Comparison of ENCODE assay signal across 8 cellular contexts in genomic region chr16:19179890-19180490, GRCh38. TPM values are rescaled to one million over a fixed set of nuclear protein-coding genes. Genes with fewer than 3 reads are reported as not detected.
DNase-seq lines count a peak whose midpoint lies in the region; ATAC-seq and TF ChIP-seq lines count a peak whose summit lies in the region.

No MANE protein-coding gene starts in this region.

- H3K4me3 ChIP-seq in DND-41 (ENCODE audit: low read depth in 1 of 2, low read length in 2 of 2) (no peak overlapping the region), endodermal cell (ENCODE audit: low read length) (no peak overlapping the region), tibial nerve (no peak overlapping the region)

- DNase-seq in DND-41 (peak; percentile 17), HS-27A (ENCODE audit: low read depth) (peak; percentile 22), SW480 (ENCODE audit: low spot score) (peak; percentile 26), endodermal cell (peak; percentile 84), midbrain (lab: John Stamatoyannopoulos, UW) (peak; percentile 33), tibial nerve (ENCODE audit: low spot score in 2 of 2) (peak in 1 of 2 donors; percentile 46), SHP77 treated with DMSO at 0.1 percent for 48 hours (lab: John Stamatoyannopoulos, UW) (no peak)

- H3K36me3 Mint-ChIP-seq in endodermal cell (ENCODE audit: low read depth): peaks cover 22% of the 10 kb centered on the region

- no peaks in the 10 kb centered on the region for H3K4me1 Mint-ChIP-seq in endodermal cell

- H3K36me3 ChIP-seq in DND-41 (ENCODE audit: insufficient read depth, low read length): no peaks in the 10 kb centered on the region
- peaks cover 66% of the 10 kb centered on the region for H3K36me3 ChIP-seq in endodermal cell (ENCODE audit: control insufficient read depth, insufficient read depth, low read length)
- no peaks in the 10 kb centered on the region for H3K36me3 ChIP-seq in tibial nerve

- no peaks in the 10 kb centered on the region for H3K9me3 Mint-ChIP-seq in endodermal cell

- H3K4me3 Mint-ChIP-seq in endodermal cell: no peak overlapping the region

- no peak for TF ChIP-seq POLR2A in tibial nerve (IDR thresholded peaks at IDR 0.05)

- H3K27me3 Mint-ChIP-seq in endodermal cell (ENCODE audit: insufficient read depth): no peaks in the 10 kb centered on the region

- peak in 1 of 2 donors; percentile 34 for TF ChIP-seq EP300 in tibial nerve (IDR thresholded peaks at IDR 0.05)

- TF ChIP-seq CTCF in DND-41 (IDR thresholded peaks at IDR 0.05; ENCODE audit: borderline replicate concordance, extremely low read depth, low read length, poor library complexity, severe bottlenecking) (peak; percentile 56), endodermal cell (conservative IDR thresholded peaks at IDR 0.05) (peak; percentile 95), tibial nerve (IDR thresholded peaks at IDR 0.05) (peak; percentile 47 to 61 (median 51))

- H3K4me1 ChIP-seq in DND-41 (ENCODE audit: insufficient read depth, low read length) (no peaks in the 10 kb centered on the region), endodermal cell (ENCODE audit: control insufficient read depth, insufficient read depth, low read length) (no peaks in the 10 kb centered on the region), tibial nerve (no peaks in the 10 kb centered on the region)

- no peak overlapping the region for H3K27ac Mint-ChIP-seq in endodermal cell

- no peak overlapping the region for H3K27ac ChIP-seq in DND-41 (ENCODE audit: low read length)
- H3K27ac ChIP-seq in endodermal cell (ENCODE audit: low read depth, low read length): no peak overlapping the region
- no peak overlapping the region for H3K27ac ChIP-seq in tibial nerve

- H3K4me2 ChIP-seq in DND-41 (ENCODE audit: insufficient read depth, low read length): no peak overlapping the region

- H2AFZ ChIP-seq in DND-41 (ENCODE audit: low read depth, low read length): no peak overlapping the region

- H3K27me3 ChIP-seq in DND-41 (ENCODE audit: insufficient read depth, low read length, poor library complexity) (no peaks in the 10 kb centered on the region), endodermal cell (ENCODE audit: control insufficient read depth, insufficient read depth, low read length, poor library complexity, severe bottlenecking) (no peaks in the 10 kb centered on the region), tibial nerve (no peaks in the 10 kb centered on the region)

- ATAC-seq in DND-41 (ENCODE audit: insufficient read depth, low read depth) (no peak), GM18909 (IDR thresholded peaks at IDR 0.05; ENCODE audit: poor library complexity, unreplicated experiment) (no peak)

- no peaks in the 10 kb centered on the region for H3K9me3 ChIP-seq in DND-41 (ENCODE audit: insufficient read depth, low read length, severe bottlenecking)
- no peaks in the 10 kb centered on the region for H3K9me3 ChIP-seq in endodermal cell (ENCODE audit: control insufficient read depth, low read length)
- H3K9me3 ChIP-seq in tibial nerve: no peaks in the 10 kb centered on the region

- H4K20me1 ChIP-seq in DND-41 (ENCODE audit: insufficient read depth, low read length): no peaks in the 10 kb centered on the region

- WGBS in endodermal cell (ENCODE audit: insufficient coverage in 1 of 2, insufficient read length in 1 of 2), 2 experiments: 70 to 85% methylated on average over 11 to 20 of the region's 20 CpGs
- 58% methylated on average over 20 of the region's 20 CpGs for WGBS in tibial nerve, 2 donors

- no peak overlapping the region for H3K9ac ChIP-seq in DND-41 (ENCODE audit: low read depth, low read length)
- no peak overlapping the region for H3K9ac ChIP-seq in endodermal cell (ENCODE audit: extremely low read depth, low read length, poor library complexity, severe bottlenecking)

- no peaks in the 10 kb centered on the region for H3K79me2 ChIP-seq in DND-41 (ENCODE audit: insufficient read depth, low read length)

RNA-seq across cellular contexts. Expression of gene SYT17, which starts 11.9 kb away (rescaled TPM):
- total RNA-seq in endodermal cell (10 to 100 TPM; 11.2 to 11.5 TPM), tibial nerve (10 to 100 TPM in 2 of 4 donors, 1 to 10 TPM in 2; 8.1 to 33.9 (median 12.7) TPM)
- 7.0 TPM for polyA plus RNA-seq in endodermal cell (2013, experiment 1 of 2)
- polyA plus RNA-seq in endodermal cell (2013, experiment 2 of 2): 7.9 TPM
